1 cellular context compared by ENCODE assay signal in genomic region chr2:148459300-148459891, GRCh38.
TF ChIP-seq lines count a peak whose summit lies in the region.

No MANE protein-coding gene starts in this region.

TF ChIP-seq in HepG2, 621 proteins besides CTCF, POLR2A, EP300 and RAD21 (continued from another document):
- TF ChIP-seq, protein P1, sequence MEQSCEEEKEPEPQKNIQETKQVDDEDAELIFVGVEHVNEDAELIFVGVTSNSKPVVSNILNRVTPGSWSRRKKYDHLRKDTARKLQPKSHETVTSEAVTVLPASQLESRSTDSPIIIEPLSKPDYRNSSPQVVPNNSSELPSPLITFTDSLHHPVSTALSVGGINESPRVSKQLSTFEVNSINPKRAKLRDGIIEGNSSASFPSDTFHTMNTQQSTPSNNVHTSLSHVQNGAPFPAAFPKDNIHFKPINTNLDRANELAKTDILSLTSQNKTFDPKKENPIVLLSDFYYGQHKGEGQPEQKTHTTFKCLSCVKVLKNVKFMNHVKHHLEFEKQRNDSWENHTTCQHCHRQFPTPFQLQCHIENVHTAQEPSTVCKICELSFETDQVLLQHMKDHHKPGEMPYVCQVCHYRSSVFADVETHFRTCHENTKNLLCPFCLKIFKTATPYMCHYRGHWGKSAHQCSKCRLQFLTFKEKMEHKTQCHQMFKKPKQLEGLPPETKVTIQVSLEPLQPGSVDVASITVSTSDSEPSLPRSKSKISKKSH (CRISPR knock-in tag; IDR thresholded peaks at IDR 0.05; ENCODE audit: borderline replicate concordance) = no peak
- TF ChIP-seq ZFP36L1 (CRISPR knock-in tag; IDR thresholded peaks at IDR 0.05) (no peak), ZNF441 (CRISPR knock-in tag; IDR thresholded peaks at IDR 0.05; ENCODE audit: borderline replicate concordance) (no peak), ZNF816 (CRISPR knock-in tag; IDR thresholded peaks at IDR 0.05; ENCODE audit: borderline replicate concordance) (no peak), ZNF589 (CRISPR knock-in tag; conservative IDR thresholded peaks at IDR 0.05) (no peak), ZSCAN29 (CRISPR knock-in tag; conservative IDR thresholded peaks at IDR 0.05) (no peak), GFI1 (CRISPR knock-in tag; IDR thresholded peaks at IDR 0.05; ENCODE audit: borderline replicate concordance) (no peak), ARNT (IDR thresholded peaks at IDR 0.05) (no peak), TAF1 (CRISPR knock-in tag; IDR thresholded peaks at IDR 0.05) (no peak), ZNF33A (CRISPR knock-in tag; IDR thresholded peaks at IDR 0.05; ENCODE audit: borderline replicate concordance) (no peak), ZNF841 (CRISPR knock-in tag; IDR thresholded peaks at IDR 0.05; ENCODE audit: borderline replicate concordance) (no peak)
- TF ChIP-seq, protein P2, sequence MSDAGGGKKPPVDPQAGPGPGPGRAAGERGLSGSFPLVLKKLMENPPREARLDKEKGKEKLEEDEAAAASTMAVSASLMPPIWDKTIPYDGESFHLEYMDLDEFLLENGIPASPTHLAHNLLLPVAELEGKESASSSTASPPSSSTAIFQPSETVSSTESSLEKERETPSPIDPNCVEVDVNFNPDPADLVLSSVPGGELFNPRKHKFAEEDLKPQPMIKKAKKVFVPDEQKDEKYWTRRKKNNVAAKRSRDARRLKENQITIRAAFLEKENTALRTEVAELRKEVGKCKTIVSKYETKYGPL (CRISPR knock-in tag; IDR thresholded peaks at IDR 0.05) = no peak
